ENCODE assay signal across 1 cellular context in the genomic region with DNA sequence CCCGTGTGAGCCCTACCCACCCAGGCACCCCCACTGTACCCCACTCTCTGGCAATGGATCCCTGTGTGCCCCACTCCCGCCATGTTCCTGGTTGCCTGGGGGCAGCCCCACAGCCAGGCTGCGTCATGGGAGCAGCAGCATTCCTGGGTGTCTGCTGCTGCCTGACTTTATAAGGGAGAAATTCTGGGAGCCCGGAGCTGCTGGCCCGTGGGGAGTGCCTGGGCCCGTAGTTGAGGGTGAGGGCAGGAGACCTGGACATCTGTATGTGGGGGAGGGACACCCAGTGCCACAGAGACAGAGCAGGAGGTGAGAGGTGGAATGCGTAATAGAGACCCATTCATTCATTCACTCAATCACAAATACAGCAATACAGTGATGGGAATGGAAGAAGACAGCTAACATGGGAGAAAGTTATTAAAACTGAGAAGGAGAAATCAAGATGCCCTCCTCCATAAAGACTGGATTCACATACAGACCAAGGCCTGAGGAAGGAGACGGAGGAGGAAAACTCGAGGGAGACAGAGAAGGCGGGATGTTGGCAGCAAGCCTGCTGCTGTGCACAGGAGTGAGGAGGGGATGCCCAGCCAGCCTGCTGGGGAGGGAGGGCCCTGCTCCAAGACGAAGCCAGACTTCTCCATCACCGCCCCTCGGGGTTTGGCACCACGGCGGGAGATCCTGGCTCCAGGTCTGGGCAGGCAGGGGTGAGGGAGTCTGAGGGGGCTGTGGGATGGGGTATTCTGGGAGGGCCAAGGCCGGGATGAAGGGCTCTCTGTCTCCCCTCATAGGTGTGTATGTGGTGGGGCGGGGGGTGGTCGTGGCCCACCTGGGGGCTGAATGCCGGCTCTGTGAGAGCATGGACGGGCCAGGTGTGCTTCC.
TF ChIP-seq lines count a peak whose summit lies in the region.

No MANE protein-coding gene starts in this region.

TF ChIP-seq in HEK293, 187 proteins besides CTCF, POLR2A, EP300 and RAD21 (continued from another document):
- TF ChIP-seq, protein P1, sequence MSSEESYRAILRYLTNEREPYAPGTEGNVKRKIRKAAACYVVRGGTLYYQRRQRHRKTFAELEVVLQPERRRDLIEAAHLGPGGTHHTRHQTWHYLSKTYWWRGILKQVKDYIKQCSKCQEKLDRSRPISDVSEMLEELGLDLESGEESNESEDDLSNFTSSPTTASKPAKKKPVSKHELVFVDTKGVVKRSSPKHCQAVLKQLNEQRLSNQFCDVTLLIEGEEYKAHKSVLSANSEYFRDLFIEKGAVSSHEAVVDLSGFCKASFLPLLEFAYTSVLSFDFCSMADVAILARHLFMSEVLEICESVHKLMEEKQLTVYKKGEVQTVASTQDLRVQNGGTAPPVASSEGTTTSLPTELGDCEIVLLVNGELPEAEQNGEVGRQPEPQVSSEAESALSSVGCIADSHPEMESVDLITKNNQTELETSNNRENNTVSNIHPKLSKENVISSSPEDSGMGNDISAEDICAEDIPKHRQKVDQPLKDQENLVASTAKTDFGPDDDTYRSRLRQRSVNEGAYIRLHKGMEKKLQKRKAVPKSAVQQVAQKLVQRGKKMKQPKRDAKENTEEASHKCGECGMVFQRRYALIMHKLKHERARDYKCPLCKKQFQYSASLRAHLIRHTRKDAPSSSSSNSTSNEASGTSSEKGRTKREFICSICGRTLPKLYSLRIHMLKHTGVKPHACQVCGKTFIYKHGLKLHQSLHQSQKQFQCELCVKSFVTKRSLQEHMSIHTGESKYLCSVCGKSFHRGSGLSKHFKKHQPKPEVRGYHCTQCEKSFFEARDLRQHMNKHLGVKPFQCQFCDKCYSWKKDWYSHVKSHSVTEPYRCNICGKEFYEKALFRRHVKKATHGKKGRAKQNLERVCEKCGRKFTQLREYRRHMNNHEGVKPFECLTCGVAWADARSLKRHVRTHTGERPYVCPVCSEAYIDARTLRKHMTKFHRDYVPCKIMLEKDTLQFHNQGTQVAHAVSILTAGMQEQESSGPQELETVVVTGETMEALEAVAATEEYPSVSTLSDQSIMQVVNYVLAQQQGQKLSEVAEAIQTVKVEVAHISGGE (tag by site-specific recombination; conservative IDR thresholded peaks at IDR 0.05; ENCODE audit: low read depth) = no peak
- no peak for TF ChIP-seq ZNF510 (tag by site-specific recombination; IDR thresholded peaks at IDR 0.05; ENCODE audit: insufficient replicate concordance)
- no peak for TF ChIP-seq RBAK (tag by site-specific recombination; IDR thresholded peaks at IDR 0.05)
- TF ChIP-seq, protein P2, sequence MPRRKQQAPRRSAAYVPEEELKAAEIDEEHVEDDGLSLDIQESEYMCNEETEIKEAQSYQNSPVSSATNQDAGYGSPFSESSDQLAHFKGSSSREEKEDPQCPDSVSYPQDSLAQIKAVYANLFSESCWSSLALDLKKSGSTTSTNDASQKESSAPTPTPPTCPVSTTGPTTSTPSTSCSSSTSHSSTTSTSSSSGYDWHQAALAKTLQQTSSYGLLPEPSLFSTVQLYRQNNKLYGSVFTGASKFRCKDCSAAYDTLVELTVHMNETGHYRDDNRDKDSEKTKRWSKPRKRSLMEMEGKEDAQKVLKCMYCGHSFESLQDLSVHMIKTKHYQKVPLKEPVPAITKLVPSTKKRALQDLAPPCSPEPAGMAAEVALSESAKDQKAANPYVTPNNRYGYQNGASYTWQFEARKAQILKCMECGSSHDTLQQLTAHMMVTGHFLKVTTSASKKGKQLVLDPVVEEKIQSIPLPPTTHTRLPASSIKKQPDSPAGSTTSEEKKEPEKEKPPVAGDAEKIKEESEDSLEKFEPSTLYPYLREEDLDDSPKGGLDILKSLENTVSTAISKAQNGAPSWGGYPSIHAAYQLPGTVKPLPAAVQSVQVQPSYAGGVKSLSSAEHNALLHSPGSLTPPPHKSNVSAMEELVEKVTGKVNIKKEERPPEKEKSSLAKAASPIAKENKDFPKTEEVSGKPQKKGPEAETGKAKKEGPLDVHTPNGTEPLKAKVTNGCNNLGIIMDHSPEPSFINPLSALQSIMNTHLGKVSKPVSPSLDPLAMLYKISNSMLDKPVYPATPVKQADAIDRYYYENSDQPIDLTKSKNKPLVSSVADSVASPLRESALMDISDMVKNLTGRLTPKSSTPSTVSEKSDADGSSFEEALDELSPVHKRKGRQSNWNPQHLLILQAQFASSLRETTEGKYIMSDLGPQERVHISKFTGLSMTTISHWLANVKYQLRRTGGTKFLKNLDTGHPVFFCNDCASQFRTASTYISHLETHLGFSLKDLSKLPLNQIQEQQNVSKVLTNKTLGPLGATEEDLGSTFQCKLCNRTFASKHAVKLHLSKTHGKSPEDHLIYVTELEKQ (tag by site-specific recombination; IDR thresholded peaks at IDR 0.05; ENCODE audit: borderline replicate concordance) = no peak
- 0 out of 2 replicates have a peak, but pooled peaks have one; percentile 11 for TF ChIP-seq ZIC2 (tag by site-specific recombination; IDR thresholded peaks at IDR 0.05)
- no peak for TF ChIP-seq ZNF266 (tag by site-specific recombination; IDR thresholded peaks at IDR 0.05; ENCODE audit: low read depth)
- TF ChIP-seq, protein P3, sequence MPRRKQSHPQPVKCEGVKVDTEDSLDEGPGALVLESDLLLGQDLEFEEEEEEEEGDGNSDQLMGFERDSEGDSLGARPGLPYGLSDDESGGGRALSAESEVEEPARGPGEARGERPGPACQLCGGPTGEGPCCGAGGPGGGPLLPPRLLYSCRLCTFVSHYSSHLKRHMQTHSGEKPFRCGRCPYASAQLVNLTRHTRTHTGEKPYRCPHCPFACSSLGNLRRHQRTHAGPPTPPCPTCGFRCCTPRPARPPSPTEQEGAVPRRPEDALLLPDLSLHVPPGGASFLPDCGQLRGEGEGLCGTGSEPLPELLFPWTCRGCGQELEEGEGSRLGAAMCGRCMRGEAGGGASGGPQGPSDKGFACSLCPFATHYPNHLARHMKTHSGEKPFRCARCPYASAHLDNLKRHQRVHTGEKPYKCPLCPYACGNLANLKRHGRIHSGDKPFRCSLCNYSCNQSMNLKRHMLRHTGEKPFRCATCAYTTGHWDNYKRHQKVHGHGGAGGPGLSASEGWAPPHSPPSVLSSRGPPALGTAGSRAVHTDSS (tag by site-specific recombination; IDR thresholded peaks at IDR 0.05) = no peak
- TF ChIP-seq MYNN (tag by site-specific recombination; IDR thresholded peaks at IDR 0.05; ENCODE audit: borderline replicate concordance) = no peak
- TF ChIP-seq ZFP37 (tag by site-specific recombination; IDR thresholded peaks at IDR 0.05) = no peak
- TF ChIP-seq ZNF561 (tag by site-specific recombination; IDR thresholded peaks at IDR 0.05; ENCODE audit: borderline replicate concordance) = no peak
- no peak for TF ChIP-seq KLF16 (tag by site-specific recombination; IDR thresholded peaks at IDR 0.05)
- no peak for TF ChIP-seq ZNF544 (tag by site-specific recombination; IDR thresholded peaks at IDR 0.05)
- 0 out of 2 replicates have a peak, but pooled peaks have one; percentile 13 for TF ChIP-seq ZFHX2 (tag by site-specific recombination; conservative IDR thresholded peaks at IDR 0.05)
- TF ChIP-seq ZNF202 (tag by site-specific recombination; IDR thresholded peaks at IDR 0.05; ENCODE audit: borderline replicate concordance) = no peak
- TF ChIP-seq, protein P4, sequence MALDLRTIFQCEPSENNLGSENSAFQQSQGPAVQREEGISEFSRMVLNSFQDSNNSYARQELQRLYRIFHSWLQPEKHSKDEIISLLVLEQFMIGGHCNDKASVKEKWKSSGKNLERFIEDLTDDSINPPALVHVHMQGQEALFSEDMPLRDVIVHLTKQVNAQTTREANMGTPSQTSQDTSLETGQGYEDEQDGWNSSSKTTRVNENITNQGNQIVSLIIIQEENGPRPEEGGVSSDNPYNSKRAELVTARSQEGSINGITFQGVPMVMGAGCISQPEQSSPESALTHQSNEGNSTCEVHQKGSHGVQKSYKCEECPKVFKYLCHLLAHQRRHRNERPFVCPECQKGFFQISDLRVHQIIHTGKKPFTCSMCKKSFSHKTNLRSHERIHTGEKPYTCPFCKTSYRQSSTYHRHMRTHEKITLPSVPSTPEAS (tag by site-specific recombination; IDR thresholded peaks at IDR 0.05) = no peak
- no peak for TF ChIP-seq TCF7L2 (IDR thresholded peaks at IDR 0.05; ENCODE audit: borderline replicate concordance, low read depth, low read length)
- TF ChIP-seq, protein P5, sequence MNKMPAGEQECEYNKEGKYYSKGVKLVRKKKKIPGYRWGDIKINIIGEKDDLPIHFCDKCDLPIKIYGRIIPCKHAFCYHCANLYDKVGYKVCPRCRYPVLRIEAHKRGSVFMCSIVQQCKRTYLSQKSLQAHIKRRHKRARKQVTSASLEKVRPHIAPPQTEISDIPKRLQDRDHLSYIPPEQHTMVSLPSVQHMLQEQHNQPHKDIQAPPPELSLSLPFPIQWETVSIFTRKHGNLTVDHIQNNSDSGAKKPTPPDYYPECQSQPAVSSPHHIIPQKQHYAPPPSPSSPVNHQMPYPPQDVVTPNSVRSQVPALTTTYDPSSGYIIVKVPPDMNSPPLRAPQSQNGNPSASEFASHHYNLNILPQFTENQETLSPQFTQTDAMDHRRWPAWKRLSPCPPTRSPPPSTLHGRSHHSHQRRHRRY (tag by site-specific recombination; IDR thresholded peaks at IDR 0.05) = no peak
- TF ChIP-seq YY1 (tag by site-specific recombination; IDR thresholded peaks at IDR 0.05) = no peak
- TF ChIP-seq, protein P6, sequence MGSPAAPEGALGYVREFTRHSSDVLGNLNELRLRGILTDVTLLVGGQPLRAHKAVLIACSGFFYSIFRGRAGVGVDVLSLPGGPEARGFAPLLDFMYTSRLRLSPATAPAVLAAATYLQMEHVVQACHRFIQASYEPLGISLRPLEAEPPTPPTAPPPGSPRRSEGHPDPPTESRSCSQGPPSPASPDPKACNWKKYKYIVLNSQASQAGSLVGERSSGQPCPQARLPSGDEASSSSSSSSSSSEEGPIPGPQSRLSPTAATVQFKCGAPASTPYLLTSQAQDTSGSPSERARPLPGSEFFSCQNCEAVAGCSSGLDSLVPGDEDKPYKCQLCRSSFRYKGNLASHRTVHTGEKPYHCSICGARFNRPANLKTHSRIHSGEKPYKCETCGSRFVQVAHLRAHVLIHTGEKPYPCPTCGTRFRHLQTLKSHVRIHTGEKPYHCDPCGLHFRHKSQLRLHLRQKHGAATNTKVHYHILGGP (tag by site-specific recombination; IDR thresholded peaks at IDR 0.05) = no peak
- TF ChIP-seq WT1 (tag by site-specific recombination; IDR thresholded peaks at IDR 0.05) = no peak
- no peak for TF ChIP-seq ZBTB1 (tag by site-specific recombination; IDR thresholded peaks at IDR 0.05)
- TF ChIP-seq ZNF501 (tag by site-specific recombination; IDR thresholded peaks at IDR 0.05) = no peak
- TF ChIP-seq ZBTB17 (tag by site-specific recombination; IDR thresholded peaks at IDR 0.05) = peak; percentile 12; the same call in 1 of the 2 replicates
- TF ChIP-seq ZNF274 (IDR thresholded peaks at IDR 0.05; ENCODE audit: low read length) = no peak
- TF ChIP-seq ZNF274 (tag by site-specific recombination; IDR thresholded peaks at IDR 0.05; ENCODE audit: borderline replicate concordance) = no peak
- no peak for TF ChIP-seq ZNF629 (tag by site-specific recombination; IDR thresholded peaks at IDR 0.05)
